19 cellular contexts compared by ENCODE assay signal in the genomic region with DNA sequence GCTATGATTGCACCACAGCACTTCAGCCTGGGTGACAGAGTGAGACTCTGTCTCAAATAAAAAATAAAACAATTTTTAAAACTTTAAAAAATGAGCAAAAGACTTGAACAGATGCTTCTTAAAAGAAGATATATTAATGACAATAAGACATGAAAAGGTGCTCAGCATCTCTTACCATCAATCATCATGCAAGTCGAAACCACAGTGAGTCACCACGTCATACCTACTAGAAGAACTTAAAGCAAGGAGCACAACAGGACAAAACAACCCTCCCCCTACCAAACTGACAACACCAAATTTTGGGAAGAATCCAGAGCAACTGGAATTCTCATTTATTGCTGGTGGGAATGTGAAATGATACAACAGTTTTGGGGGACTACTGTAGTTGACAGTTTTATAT.
DNase-seq lines count a peak whose midpoint lies in the region; ATAC-seq, FAIRE-seq and TF ChIP-seq lines count a peak whose summit lies in the region.
"Had no signal": no experiment of that assay in that cellular context is flagged by ENCODE, and none has a peak within 500 bp of the region (broad histone marks: within the 10 kb centered on the region; RNA-seq: fewer than 3 reads in every experiment).

No MANE protein-coding gene starts in this region.

- no peak for DNase-seq in activated T-cell treated with anti-CD3 and anti-CD28 coated beads, Interleukin-2, amount 50 U/mL, for 4 hours
- DNase-seq in activated T-cell treated with anti-CD3 and anti-CD28 coated beads, Interleukin-2, amount 50 U/mL, for 1 hour = no peak
- DNase-seq in HPDE6-E6E7 (ENCODE audit: extremely low spot score) (peak; percentile 15), keratinocyte (ENCODE audit: low read depth, low spot score) (no peak), endodermal cell (no peak)
- DNase-seq in CD4-positive, alpha-beta memory T cell = no peak
- DNase-seq: Calu3, KG1, MM.1S, NCI-H1436 treated with DMSO at 0.1 percent for 48 hours, NCI-H2081, NCI-H510A treated with DMSO at 0.1 percent for 48 hours, RPMI8226 had no signal

- intact Hi-C loops in CD4-positive, alpha-beta memory T cell (cut with micrococcal nuclease) = no loop called here

- no peaks in the 10 kb centered on the region for H3K36me3 ChIP-seq in keratinocyte (ENCODE audit: control insufficient read depth in 2 of 2, extremely low read depth in 1 of 2, insufficient read depth in 2 of 2, low read length in 2 of 2)
- no peaks in the 10 kb centered on the region for H3K36me3 ChIP-seq in endodermal cell (ENCODE audit: control insufficient read depth, insufficient read depth, low read length)
- no peaks in the 10 kb centered on the region for H3K36me3 ChIP-seq in CD4-positive, alpha-beta memory T cell (ENCODE audit: insufficient read depth, low read length)

- H3K79me2 ChIP-seq in keratinocyte (ENCODE audit: control insufficient read depth, insufficient read depth, low read length) = no peaks in the 10 kb centered on the region

- POLR2A ChIA-PET in CD4-positive, alpha-beta memory T cell (lab: Charles Lee; ENCODE audit: partially characterized antibody) = no interaction called here

- peaks cover 11% of the 10 kb centered on the region for H3K27me3 Mint-ChIP-seq in activated T-cell treated with anti-CD3 and anti-CD28 coated beads, Interleukin-2, amount 50 U/mL, for 4 hours (ENCODE audit: low read depth)
- peaks cover 12% of the 10 kb centered on the region for H3K27me3 Mint-ChIP-seq in activated T-helper 17 cell treated with anti-CD3 and anti-CD28 coated beads, Interleukin-2, amount 50 U/mL, for 72 hours
- peaks cover 3% of the 10 kb centered on the region for H3K27me3 Mint-ChIP-seq in endodermal cell (ENCODE audit: insufficient read depth)
- peaks cover 3% of the 10 kb centered on the region in 2 donors for H3K27me3 Mint-ChIP-seq in CD4-positive, alpha-beta memory T cell

- H3K4me1 Mint-ChIP-seq in activated T-cell treated with anti-CD3 and anti-CD28 coated beads, Interleukin-2, amount 50 U/mL, for 4 hours (ENCODE audit: low read depth) = no peaks in the 10 kb centered on the region
- H3K4me1 Mint-ChIP-seq in activated T-helper 17 cell treated with anti-CD3 and anti-CD28 coated beads, Interleukin-2, amount 50 U/mL, for 72 hours = no peaks in the 10 kb centered on the region
- H3K4me1 Mint-ChIP-seq in endodermal cell = peaks cover 4% of the 10 kb centered on the region
- H3K4me1 Mint-ChIP-seq in CD4-positive, alpha-beta memory T cell = no peaks in the 10 kb centered on the region

- H3K9ac ChIP-seq in keratinocyte (ENCODE audit: control insufficient read depth, extremely low read depth, insufficient read depth, low read length) = no peak overlapping the region
- no peak overlapping the region for H3K9ac ChIP-seq in endodermal cell (ENCODE audit: extremely low read depth, low read length, poor library complexity, severe bottlenecking)

- H3K4me3 ChIP-seq in keratinocyte (ENCODE audit: control insufficient read depth in 2 of 3, extremely low read depth in 1 of 3, insufficient read depth in 2 of 3, low read depth in 1 of 3, low read length in 3 of 3) = no peak overlapping the region
- H3K4me3 ChIP-seq in endodermal cell (ENCODE audit: low read length) = no peak overlapping the region
- H3K4me3 ChIP-seq in CD4-positive, alpha-beta memory T cell (ENCODE audit: low read length in 2 of 2) = no peak overlapping the region
- H3K4me3 ChIP-seq: SJSA1 had no signal

- CTCF ChIA-PET in CD4-positive, alpha-beta memory T cell (lab: Charles Lee; ENCODE audit: partially characterized antibody) = no interaction called here

- H3K9me3 Mint-ChIP-seq in activated T-cell treated with anti-CD3 and anti-CD28 coated beads, Interleukin-2, amount 50 U/mL, for 4 hours = no peaks in the 10 kb centered on the region
- H3K9me3 Mint-ChIP-seq in activated T-helper 17 cell treated with anti-CD3 and anti-CD28 coated beads, Interleukin-2, amount 50 U/mL, for 72 hours = no peaks in the 10 kb centered on the region
- H3K9me3 Mint-ChIP-seq in endodermal cell = no peaks in the 10 kb centered on the region
- no peaks in the 10 kb centered on the region for H3K9me3 Mint-ChIP-seq in CD4-positive, alpha-beta memory T cell

- H3K27ac ChIP-seq in keratinocyte (ENCODE audit: control insufficient read depth, insufficient read depth, low read length) = no peak overlapping the region
- H3K27ac ChIP-seq in endodermal cell (ENCODE audit: low read depth, low read length) = no peak overlapping the region
- H3K27ac ChIP-seq in CD4-positive, alpha-beta memory T cell (ENCODE audit: low read depth, low read length) = no peak overlapping the region
- H3K27ac ChIP-seq: SJSA1 had no signal

- no peaks in the 10 kb centered on the region for H3K36me3 Mint-ChIP-seq in activated T-cell treated with anti-CD3 and anti-CD28 coated beads, Interleukin-2, amount 50 U/mL, for 4 hours (ENCODE audit: insufficient read depth)
- no peaks in the 10 kb centered on the region for H3K36me3 Mint-ChIP-seq in activated T-helper 17 cell treated with anti-CD3 and anti-CD28 coated beads, Interleukin-2, amount 50 U/mL, for 72 hours (ENCODE audit: low read depth)
- H3K36me3 Mint-ChIP-seq in endodermal cell (ENCODE audit: low read depth) = no peaks in the 10 kb centered on the region
- H3K36me3 Mint-ChIP-seq in CD4-positive, alpha-beta memory T cell = no peaks in the 10 kb centered on the region
- H3K36me3 Mint-ChIP-seq: CD14-positive monocyte had no signal

- H2AFZ ChIP-seq in keratinocyte (ENCODE audit: control insufficient read depth, low read length) = no peak overlapping the region

- no peaks in the 10 kb centered on the region for H4K20me1 ChIP-seq in keratinocyte (ENCODE audit: control insufficient read depth, extremely low read depth, insufficient read depth, low read length)

- H3K27me3 ChIP-seq in keratinocyte (ENCODE audit: control insufficient read depth, extremely low read depth, insufficient read depth, low read length) = peaks cover 4% of the 10 kb centered on the region
- H3K27me3 ChIP-seq in endodermal cell (ENCODE audit: control insufficient read depth, insufficient read depth, low read length, poor library complexity, severe bottlenecking) = no peaks in the 10 kb centered on the region
- H3K27me3 ChIP-seq in CD4-positive, alpha-beta memory T cell (ENCODE audit: insufficient read depth, low read length) = no peaks in the 10 kb centered on the region
- H3K27me3 ChIP-seq: SJSA1 had no signal

- H3K4me3 Mint-ChIP-seq in activated T-cell treated with anti-CD3 and anti-CD28 coated beads, Interleukin-2, amount 50 U/mL, for 4 hours = no peak overlapping the region
- no peak overlapping the region for H3K4me3 Mint-ChIP-seq in activated T-helper 17 cell treated with anti-CD3 and anti-CD28 coated beads, Interleukin-2, amount 50 U/mL, for 72 hours
- no peak overlapping the region for H3K4me3 Mint-ChIP-seq in endodermal cell
- no peak overlapping the region for H3K4me3 Mint-ChIP-seq in CD4-positive, alpha-beta memory T cell
- H3K4me3 Mint-ChIP-seq: CD14-positive monocyte had no signal

- no peak for TF ChIP-seq CTCF in keratinocyte (optimal IDR thresholded peaks at IDR 0.05 in 1 of 3, IDR thresholded peaks at IDR 0.05 in 1 of 3, conservative IDR thresholded peaks at IDR 0.05 in 1 of 3; ENCODE audit: extremely low read depth in 1 of 3, insufficient read depth in 2 of 3, low read length in 3 of 3)
- no peak for TF ChIP-seq CTCF in endodermal cell (conservative IDR thresholded peaks at IDR 0.05)

- H3K9me3 ChIP-seq in keratinocyte (ENCODE audit: control insufficient read depth, low read depth, low read length) (no peaks in the 10 kb centered on the region), endodermal cell (ENCODE audit: control insufficient read depth, low read length) (no peaks in the 10 kb centered on the region)
- no peaks in the 10 kb centered on the region for H3K9me3 ChIP-seq in CD4-positive, alpha-beta memory T cell (ENCODE audit: control insufficient read depth in 1 of 2, low read length in 2 of 2)
- H3K9me3 ChIP-seq: SJSA1 had no signal

- H3K9me1 ChIP-seq in keratinocyte (ENCODE audit: control insufficient read depth, extremely low read depth, insufficient read depth, low read length) = no peaks in the 10 kb centered on the region

- WGBS in endodermal cell (ENCODE audit: insufficient coverage in 1 of 2, insufficient read length in 1 of 2), 2 experiments = 88% methylated on average over 2 of the region's 2 CpGs; no CpG with 5 or more reads in 1 of the 2 experiments

- no peak overlapping the region for H3K27ac Mint-ChIP-seq in activated T-helper 17 cell treated with anti-CD3 and anti-CD28 coated beads, Interleukin-2, amount 50 U/mL, for 72 hours
- no peak overlapping the region for H3K27ac Mint-ChIP-seq in endodermal cell
- H3K27ac Mint-ChIP-seq in CD4-positive, alpha-beta memory T cell = no peak overlapping the region
- H3K27ac Mint-ChIP-seq: CD14-positive monocyte had no signal

- ATAC-seq in activated T-cell treated with anti-CD3 and anti-CD28 coated beads, Interleukin-2, amount 50 U/mL, for 4 hours = peak; percentile 58 to 60
- peak; percentile 77 for ATAC-seq in activated T-helper 17 cell treated with anti-CD3 and anti-CD28 coated beads, Interleukin-2, amount 50 U/mL, for 72 hours (replicated peaks)
- ATAC-seq in HG03439 (IDR thresholded peaks at IDR 0.05; ENCODE audit: unreplicated experiment) = no peak
- ATAC-seq: HCT116 had no signal

- dilution Hi-C loops in keratinocyte (cut with MboI; ENCODE audit: extremely low pct_ligation_motif_present, low sequenced_read_pairs) = no loop called here

- H3K4me2 ChIP-seq in keratinocyte (ENCODE audit: control insufficient read depth, extremely low read depth, insufficient read depth, low read depth, low read length) = no peak overlapping the region

- FAIRE-seq in keratinocyte (lab: Jason Lieb, UNC) = peak; percentile 39
- FAIRE-seq: GM12892 had no signal

- H3K4me1 ChIP-seq in keratinocyte (ENCODE audit: control insufficient read depth, extremely low read depth, insufficient read depth, low read length) = peaks cover 6% of the 10 kb centered on the region
- no peaks in the 10 kb centered on the region for H3K4me1 ChIP-seq in endodermal cell (ENCODE audit: control insufficient read depth, insufficient read depth, low read length)
- no peaks in the 10 kb centered on the region for H3K4me1 ChIP-seq in CD4-positive, alpha-beta memory T cell (ENCODE audit: insufficient read depth, low read length)
